8 cellular contexts compared by ENCODE assay signal in genomic region chr14:68822132-68822651, GRCh38. TPM values are rescaled to one million over a fixed set of nuclear protein-coding genes. Genes with fewer than 3 reads are reported as not detected.
DNase-seq lines count a peak whose midpoint lies in the region; ATAC-seq and TF ChIP-seq lines count a peak whose summit lies in the region.

No MANE protein-coding gene starts in this region.

- peak overlapping the region; percentile 56 to 89 for H3K27ac Mint-ChIP-seq in natural killer cell

- intact Hi-C loops in natural killer cell (cut with micrococcal nuclease) = no loop called here

- H3K4me3 Mint-ChIP-seq in natural killer cell = no peak overlapping the region

- ATAC-seq in GM18861 (IDR thresholded peaks at IDR 0.05; ENCODE audit: unreplicated experiment) (peak; percentile 51), GM21576 (IDR thresholded peaks at IDR 0.05; ENCODE audit: unreplicated experiment) (peak; percentile 66), HG03521 (IDR thresholded peaks at IDR 0.05; ENCODE audit: unreplicated experiment) (peak; percentile 66), natural killer cell (peak; percentile 25 to 48 (median 48))

- H3K9me3 Mint-ChIP-seq in natural killer cell = no peaks in the 10 kb centered on the region

- no peak for DNase-seq in natural killer cell
- DNase-seq in effector CD8-positive, alpha-beta T cell (lab: John Stamatoyannopoulos, UW) = no peak
- no peak for DNase-seq in NCI-H226
- no peak for DNase-seq in stimulated activated naive CD4-positive, alpha-beta T cell (lab: John Stamatoyannopoulos, UW)
- DNase-seq in DMS 273 (lab: John Stamatoyannopoulos, UW; ENCODE audit: unreplicated experiment) = no peak

- no peak for TF ChIP-seq CTCF in natural killer cell (IDR thresholded peaks at IDR 0.05)

- H3K36me3 Mint-ChIP-seq in natural killer cell = no peaks in the 10 kb centered on the region

- peaks cover 22 to 23% of the 10 kb centered on the region in 2 donors for H3K4me1 Mint-ChIP-seq in natural killer cell

- no peaks in the 10 kb centered on the region for H3K27me3 Mint-ChIP-seq in natural killer cell (ENCODE audit: low read depth in 2 of 2)

RNA-seq across cellular contexts. Expression of gene ZFP36L1, which starts 29.3 kb away (rescaled TPM):
- 100 to 1,000 TPM; 143 to 167 (median 166) TPM for total RNA-seq in natural killer cell
